Comparison of ENCODE assay signal across 8 cellular contexts in the genomic region with DNA sequence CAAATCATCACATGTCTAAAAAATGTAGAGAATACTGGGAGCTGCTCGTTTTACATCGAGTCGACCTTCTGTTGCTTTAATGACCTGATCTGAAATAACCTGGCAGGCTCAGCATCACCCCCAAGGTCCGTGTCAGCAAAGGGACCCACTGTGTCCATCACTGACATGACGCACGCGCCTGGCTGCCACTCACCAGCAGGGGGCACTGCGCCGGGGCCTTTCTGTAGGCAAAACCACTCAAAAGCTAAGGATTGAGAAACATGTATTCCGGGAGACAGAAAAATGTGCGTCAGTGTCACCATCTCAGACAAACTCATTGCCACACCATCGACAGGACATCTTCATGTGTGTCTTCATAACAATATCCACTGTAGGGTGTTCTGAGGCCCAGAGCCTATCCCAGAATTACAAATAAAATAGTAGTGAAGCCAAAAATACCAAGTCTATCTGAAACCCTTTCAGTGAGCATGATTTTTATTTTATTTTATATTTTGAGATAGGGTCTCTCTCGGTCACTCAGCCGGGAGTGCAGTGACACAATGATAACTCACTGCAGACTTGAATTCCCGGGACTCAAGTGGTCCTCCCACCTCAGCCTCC.
A peak's percentile ranks its signal among the peaks of the same experiment; 100 is the strongest.
DNase-seq lines count a peak whose midpoint lies in the region; ATAC-seq, FAIRE-seq and TF ChIP-seq lines count a peak whose summit lies in the region.

No MANE protein-coding gene starts in this region.

- no peak for TF ChIP-seq POLR2A in H54 (IDR thresholded peaks at IDR 0.05; ENCODE audit: low read depth, low read length)

- no peaks in the 10 kb centered on the region for H3K36me3 Mint-ChIP-seq in progenitor cell of endocrine pancreas (ENCODE audit: insufficient read depth)

- H3K9me3 Mint-ChIP-seq in progenitor cell of endocrine pancreas (ENCODE audit: low read depth), result peaks cover 2% of the 10 kb centered on the region

- no peaks in the 10 kb centered on the region for H3K27me3 ChIP-seq in aorta (ENCODE audit: control insufficient read depth in 1 of 2, insufficient read depth in 2 of 2, low read length in 1 of 2)

- no peak overlapping the region for H3K27ac ChIP-seq in aorta (ENCODE audit: low read depth in 1 of 2, low read length in 2 of 2)

- intact Hi-C loops in aorta (cut with DNase I), result loop anchor here (5.0 to 10.0 kb wide), 2 partner anchors 103 to 105 kb away; no protein-coding TSS in a partner anchor

- H3K4me3 Mint-ChIP-seq in progenitor cell of endocrine pancreas (ENCODE audit: low read depth), result no peak overlapping the region

- H3K4me1 Mint-ChIP-seq in progenitor cell of endocrine pancreas (ENCODE audit: low read depth), result no peaks in the 10 kb centered on the region

- no peaks in the 10 kb centered on the region for H3K4me1 ChIP-seq in aorta (ENCODE audit: control insufficient read depth in 1 of 2, insufficient read depth in 2 of 2, low read length in 2 of 2)

- no peak overlapping the region for H3K4me3 ChIP-seq in AG09309 (ENCODE audit: control insufficient read depth, low read depth, low read length)
- no peak overlapping the region for H3K4me3 ChIP-seq in aorta (ENCODE audit: low read length in 2 of 2)

- TF ChIP-seq CTCF in AG09309 (IDR thresholded peaks at IDR 0.05; ENCODE audit: control insufficient read depth, insufficient read depth, low read depth, low read length, missing control alignments), result peak; percentile 98
- peak; percentile 90 for TF ChIP-seq CTCF in progenitor cell of endocrine pancreas (IDR thresholded peaks at IDR 0.05; ENCODE audit: unreplicated experiment)

- peaks cover 6% of the 10 kb centered on the region for H3K27me3 Mint-ChIP-seq in progenitor cell of endocrine pancreas

- no peak for FAIRE-seq in H54 (lab: Jason Lieb, UNC)

- H3K27ac Mint-ChIP-seq in progenitor cell of endocrine pancreas, result no peak overlapping the region

- H3K9me3 ChIP-seq in aorta (ENCODE audit: control insufficient read depth, low read length), result peaks cover 2% of the 10 kb centered on the region

- ATAC-seq in aorta (ENCODE audit: low FRiP score) (peak; percentile 62), GM18909 (IDR thresholded peaks at IDR 0.05; ENCODE audit: poor library complexity, unreplicated experiment) (no peak)

- DNase-seq in AG09309 (ENCODE audit: low read depth), result peak; percentile 24
- peak; percentile 69 for DNase-seq in H54 (ENCODE audit: insufficient read length, low spot score)
- peak; percentile 67 for DNase-seq in SIG-M5 treated with dmso at 0.1 percent for 504 hours (lab: John Stamatoyannopoulos, UW; ENCODE audit: unreplicated experiment)
- peak; percentile 62 for DNase-seq in activated gamma-delta T cell treated with Interleukin-2 at 50 U/mL for 16 hours
- DNase-seq in globus pallidus (ENCODE audit: low spot score), result peak; percentile 33
- peak; percentile 56 for DNase-seq in progenitor cell of endocrine pancreas (ENCODE audit: low spot score, unreplicated experiment)
- DNase-seq in aorta, result peak; percentile 73 to 88

- WGBS in aorta, 2 donors, result 14 to 15% methylated on average over 15 of the region's 15 CpGs

- H3K36me3 ChIP-seq in aorta (ENCODE audit: control insufficient read depth in 1 of 2, insufficient read depth in 2 of 2, low read length in 1 of 2), result no peaks in the 10 kb centered on the region

Comparison
In these comparisons a context has a peak if more than half of its experiments do, and no peak if none do; other contexts are left out.
1. DNase-seq: peak in every context shown above with its lines; median percentile 80 in aorta; 69 in H54; 67 in SIG-M5 treated with dmso at 0.1 percent for 504 hours; 62 in activated gamma-delta T cell treated with Interleukin-2 at 50 U/mL for 16 hours; 56 in progenitor cell of endocrine pancreas; 33 in globus pallidus; 24 in AG09309.